Comparison of ENCODE assay signal across 17 cellular contexts in genomic region chr13:67619346-67619745, GRCh38.
DNase-seq lines count a peak whose midpoint lies in the region; ATAC-seq, FAIRE-seq and TF ChIP-seq lines count a peak whose summit lies in the region.
"Had no signal": no experiment of that assay in that cellular context is flagged by ENCODE, and none has a peak within 500 bp of the region (broad histone marks: within the 10 kb centered on the region; RNA-seq: fewer than 3 reads in every experiment).

No MANE protein-coding gene starts in this region.

- no peak for FAIRE-seq in urothelium cell line (lab: Jason Lieb, UNC)
- FAIRE-seq: frontal cortex had no signal

- H3K27ac ChIP-seq in Karpas-422 (ENCODE audit: low read length) (no peak overlapping the region), MM.1S (ENCODE audit: low read length) (no peak overlapping the region)
- H3K27ac ChIP-seq: tibial artery had no signal

- H3K9ac ChIP-seq in Karpas-422 (ENCODE audit: low read length) (no peak overlapping the region), MM.1S (ENCODE audit: low read length) (no peak overlapping the region)
- H3K9ac ChIP-seq: BLaER1 treated with 17β-estradiol and CSF1 and Interleukin-3, amounts not matched to agents 10 nM and 100 nM had no signal

- no peak for ATAC-seq in GM19351 (IDR thresholded peaks at IDR 0.05; ENCODE audit: unreplicated experiment)

- H2AFZ ChIP-seq in Karpas-422 (ENCODE audit: low read length) (0 out of 2 replicates have a peak overlapping the region, but pooled peaks have one; percentile 74), MM.1S (ENCODE audit: low read length) (no peak overlapping the region)

- H4K20me1 ChIP-seq in Karpas-422 (ENCODE audit: insufficient read depth, low read depth, low read length) (no peaks in the 10 kb centered on the region), MM.1S (ENCODE audit: insufficient read depth, low read length) (no peaks in the 10 kb centered on the region)
- H4K20me1 ChIP-seq: BLaER1 treated with 17β-estradiol and CSF1 and Interleukin-3, amounts not matched to agents 10 nM and 100 nM had no signal

- no peaks in the 10 kb centered on the region for H3K36me3 ChIP-seq in Karpas-422 (ENCODE audit: insufficient read depth, low read length)
- H3K36me3 ChIP-seq in kidney epithelial cell (ENCODE audit: control insufficient read depth, insufficient read depth, low read length), result no peaks in the 10 kb centered on the region
- no peaks in the 10 kb centered on the region for H3K36me3 ChIP-seq in MM.1S (replicated peaks; ENCODE audit: insufficient read depth, low read length)
- H3K36me3 ChIP-seq: BLaER1 treated with 17β-estradiol and CSF1 and Interleukin-3, amounts not matched to agents 10 nM and 100 nM; tibial artery had no signal

- H3K9me2 ChIP-seq in Karpas-422 (replicated peaks; ENCODE audit: insufficient read depth, low read length), result no peaks in the 10 kb centered on the region
- no peaks in the 10 kb centered on the region for H3K9me2 ChIP-seq in MM.1S (replicated peaks; ENCODE audit: insufficient read depth, low read length)

- no peaks in the 10 kb centered on the region for H3F3A ChIP-seq in MM.1S (ENCODE audit: insufficient read depth, low read length)

- no peak overlapping the region for H3K4me2 ChIP-seq in Karpas-422 (ENCODE audit: low read depth, low read length, poor library complexity, severe bottlenecking)
- no peak overlapping the region for H3K4me2 ChIP-seq in MM.1S (ENCODE audit: low read depth, low read length)

- in situ Hi-C loops in GM13977 (cut with MboI; ENCODE audit: low pct_unique_long_range_greater_than_20kb, low sequenced_read_pairs, unreplicated experiment), result no loop called here

- TF ChIP-seq CTCF in kidney epithelial cell (IDR thresholded peaks at IDR 0.05; ENCODE audit: insufficient read depth, low read length, poor library complexity, severe bottlenecking), result no peak
- no peak for TF ChIP-seq CTCF in GM13977 (IDR thresholded peaks at IDR 0.05; ENCODE audit: extremely low read depth, insufficient read depth, missing control alignments)
- no peak for TF ChIP-seq CTCF in MM.1S (IDR thresholded peaks at IDR 0.05; ENCODE audit: low read length)

- H3K4me1 ChIP-seq in Karpas-422 (ENCODE audit: low read length) (no peaks in the 10 kb centered on the region), MM.1S (ENCODE audit: low read length) (no peaks in the 10 kb centered on the region)
- H3K4me1 ChIP-seq: tibial artery had no signal

- DNase-seq in Karpas-422 (no peak), astrocyte of the hippocampus (ENCODE audit: low read depth, low spot score) (peak; percentile 74), kidney epithelial cell (ENCODE audit: low read depth) (peak; percentile 41), urothelium cell line (ENCODE audit: low spot score) (peak; percentile 4), GM13977 (ENCODE audit: low spot score) (no peak), MM.1S (no peak)
- DNase-seq: activated CD4-positive, CD25-positive, alpha-beta regulatory T cell; activated CD8-positive, alpha-beta memory T cell treated with anti-CD3 and anti-CD28 coated beads for 24 hours; activated naive CD8-positive, alpha-beta T cell treated with anti-CD3 and anti-CD28 coated beads for 36 hours; DMS153; H7; NCI-H1436; RPMI8226; tibial artery had no signal

- H3K4me3 ChIP-seq in Karpas-422 (ENCODE audit: low read length), result no peak overlapping the region
- H3K4me3 ChIP-seq in kidney epithelial cell (ENCODE audit: low read depth, low read length), result no peak overlapping the region
- H3K4me3 ChIP-seq in MM.1S (ENCODE audit: low read length), result no peak overlapping the region
- H3K4me3 ChIP-seq: BLaER1 treated with 17β-estradiol and CSF1 and Interleukin-3, amounts not matched to agents 10 nM and 100 nM; tibial artery had no signal

- H3K79me2 ChIP-seq in Karpas-422 (ENCODE audit: low read length), result no peaks in the 10 kb centered on the region
- no peaks in the 10 kb centered on the region for H3K79me2 ChIP-seq in MM.1S (ENCODE audit: low read length)

- H3K9me3 ChIP-seq in Karpas-422 (ENCODE audit: low read length) (no peaks in the 10 kb centered on the region), MM.1S (replicated peaks; ENCODE audit: insufficient read depth, low read length) (no peaks in the 10 kb centered on the region)
- H3K9me3 ChIP-seq: BLaER1 treated with 17β-estradiol and CSF1 and Interleukin-3, amounts not matched to agents 10 nM and 100 nM; tibial artery had no signal

- H3K27me3 ChIP-seq in Karpas-422 (ENCODE audit: low read length), result no peaks in the 10 kb centered on the region
- H3K27me3 ChIP-seq in kidney epithelial cell (ENCODE audit: control insufficient read depth, insufficient read depth, low read length), result no peaks in the 10 kb centered on the region
- H3K27me3 ChIP-seq in MM.1S (replicated peaks; ENCODE audit: insufficient read depth, low read length), result no peaks in the 10 kb centered on the region
- H3K27me3 ChIP-seq: BLaER1 treated with 17β-estradiol and CSF1 and Interleukin-3, amounts not matched to agents 10 nM and 100 nM; tibial artery had no signal

Comparison
In these comparisons a context has a peak if more than half of its experiments do, and no peak if none do; other contexts are left out.
1. DNase-seq: peak in astrocyte of the hippocampus (single experiment), kidney epithelial cell (single experiment) and urothelium cell line (single experiment); none in Karpas-422 (single experiment), GM13977 (single experiment) and MM.1S (single experiment).